In the genomic region with DNA sequence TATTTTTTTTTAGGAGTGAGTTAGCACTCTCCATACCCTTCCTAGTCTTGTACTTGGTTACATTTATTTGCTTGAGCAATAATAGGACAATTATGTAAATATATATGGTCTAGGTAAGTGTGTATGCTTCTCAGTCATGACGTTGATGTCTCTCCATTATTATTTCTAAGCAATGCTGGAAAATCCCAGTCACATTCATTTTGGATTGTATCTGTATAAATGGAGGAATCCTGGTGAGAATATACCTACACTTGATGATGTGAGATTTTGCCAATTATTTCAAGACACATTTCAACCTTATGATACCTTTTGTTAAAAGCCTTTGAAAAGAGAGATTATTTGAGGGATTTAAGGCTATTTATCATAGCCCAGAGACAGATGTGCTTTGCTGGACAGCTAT, we compare ENCODE assay signal across 16 cellular contexts.
"Had no signal": no experiment of that assay in that cellular context is flagged by ENCODE, and none has a peak within 500 bp of the region (broad histone marks: within the 10 kb centered on the region; RNA-seq: fewer than 3 reads in every experiment).

No MANE protein-coding gene starts in this region.

- H3K4me3 Mint-ChIP-seq: mesothelial cell of epicardium, naive B cell had no signal

- DNase-seq: dermis blood vessel endothelial cell; dorsolateral prefrontal cortex; effector CD4-positive, alpha-beta T cell; effector memory CD4-positive, alpha-beta T cell; foreskin keratinocyte; head of caudate nucleus; heart right ventricle; hippocampal formation; left cardiac atrium; left lung; left ventricle myocardium superior; lower lobe of right lung; mesenchymal stem cell; mucosa of descending colon; naive B cell had no signal

- H3K27me3 Mint-ChIP-seq: naive B cell had no signal

- H3K27ac Mint-ChIP-seq: mesothelial cell of epicardium, naive B cell had no signal

- H3K4me1 Mint-ChIP-seq: mesothelial cell of epicardium, naive B cell had no signal

- H3K36me3 Mint-ChIP-seq: mesothelial cell of epicardium had no signal
